ENCODE assay signal across 1 cellular context in genomic region chr15:22884344-22884743, GRCh38.
TF ChIP-seq lines count a peak whose summit lies in the region.

No MANE protein-coding gene starts in this region.

TF ChIP-seq in WTC11, 78 proteins besides CTCF, POLR2A, EP300 and RAD21 (continued from another document):
- TF ChIP-seq ARID4B (CRISPR knock-in tag; IDR thresholded peaks at IDR 0.05; ENCODE audit: borderline replicate concordance), result no peak
- TF ChIP-seq SMAD3 (CRISPR knock-in tag; IDR thresholded peaks at IDR 0.05; ENCODE audit: borderline replicate concordance), result no peak
- no peak for TF ChIP-seq KAT7 (CRISPR knock-in tag; IDR thresholded peaks at IDR 0.05; ENCODE audit: borderline replicate concordance)
- TF ChIP-seq PREB (CRISPR knock-in tag; IDR thresholded peaks at IDR 0.05; ENCODE audit: borderline replicate concordance), result no peak
- TF ChIP-seq PRDM15 (CRISPR knock-in tag; IDR thresholded peaks at IDR 0.05), result no peak
- TF ChIP-seq RORB (CRISPR knock-in tag; IDR thresholded peaks at IDR 0.05), result no peak
- no peak for TF ChIP-seq ZNF423 (CRISPR knock-in tag; IDR thresholded peaks at IDR 0.05)
